ENCODE assay signal across 21 cellular contexts in the genomic region with DNA sequence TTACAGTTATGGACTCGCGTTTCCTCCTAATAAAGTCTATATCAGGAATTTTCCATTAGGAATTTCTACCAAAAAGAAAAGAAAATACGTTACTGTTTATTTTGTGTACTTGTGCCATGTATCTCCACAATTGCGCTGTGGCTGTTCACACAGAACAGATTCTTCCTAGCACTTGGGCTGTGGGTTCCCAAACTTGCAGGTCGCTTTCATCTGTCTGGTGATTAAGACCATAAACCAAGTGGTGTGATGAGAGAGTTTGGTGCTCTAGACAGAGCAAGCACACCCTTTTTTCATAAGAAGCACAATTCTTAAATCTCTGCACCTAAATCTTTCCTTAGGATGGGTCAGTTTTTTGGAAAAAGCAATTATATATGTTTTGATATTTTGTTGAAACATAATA.
DNase-seq lines count a peak whose midpoint lies in the region; ATAC-seq, FAIRE-seq and TF ChIP-seq lines count a peak whose summit lies in the region.
"Had no signal": no experiment of that assay in that cellular context is flagged by ENCODE, and none has a peak within 500 bp of the region (broad histone marks: within the 10 kb centered on the region; RNA-seq: fewer than 3 reads in every experiment).

No MANE protein-coding gene starts in this region.

- peak; percentile 49 for DNase-seq in NCI-H69 (lab: John Stamatoyannopoulos, UW)
- DNase-seq in MCF 10A (ENCODE audit: unreplicated experiment), result peak; percentile 71
- DNase-seq in prostate gland (ENCODE audit: low spot score), result no peak
- DNase-seq in HepG2 (ENCODE audit: low spot score), result no peak
- no peak for DNase-seq in dermis blood vessel endothelial cell
- no peak for DNase-seq in WERI-Rb-1
- DNase-seq in PC-3, result no peak
- DNase-seq: DMS53, GDM1, H7, MM.1S, NCI-H1048, NCI-H1436 treated with DMSO at 0.1 percent for 48 hours, NCI-H1930, NCI-H524 treated with DMSO at 0.1 percent for 48 hours had no signal

- no peak for TF ChIP-seq EP300 in HepG2 (IDR thresholded peaks at IDR 0.05; ENCODE audit: low read depth in 2 of 2, low read length in 2 of 2)
- no peak for TF ChIP-seq EP300 in HepG2 (CRISPR knock-in tag; IDR thresholded peaks at IDR 0.05; ENCODE audit: borderline replicate concordance)

- no peak for TF ChIP-seq POLR2A in prostate gland (IDR thresholded peaks at IDR 0.05)
- TF ChIP-seq POLR2A in HepG2 (IDR thresholded peaks at IDR 0.05; ENCODE audit: insufficient read depth in 1 of 2, low read depth in 2 of 2, low read length in 2 of 2), result no peak

- H3K27me3 ChIP-seq in prostate gland (replicated peaks; ENCODE audit: insufficient read depth) (peaks cover 2% of the 10 kb centered on the region), HepG2 (ENCODE audit: control insufficient read depth in 1 of 2, insufficient read depth in 2 of 2, low read length in 2 of 2) (no peaks in the 10 kb centered on the region), WERI-Rb-1 (ENCODE audit: insufficient read depth, low read depth, severe bottlenecking) (no peaks in the 10 kb centered on the region), PC-3 (ENCODE audit: low read length) (no peaks in the 10 kb centered on the region)
- H3K27me3 ChIP-seq: SJSA1 had no signal

- H3K9ac ChIP-seq in HepG2 (ENCODE audit: insufficient read depth, low read depth, low read length), result no peak overlapping the region
- H3K9ac ChIP-seq in PC-3 (ENCODE audit: low read length), result no peak overlapping the region

- H3K27me3 Mint-ChIP-seq in MCF 10A (ENCODE audit: insufficient read depth, unreplicated experiment), result no peaks in the 10 kb centered on the region
- H3K27me3 Mint-ChIP-seq: B cell had no signal

- intact Hi-C loops in MCF 10A (cut with micrococcal nuclease), result loop anchor here (1.0 to 5.0 kb wide), 2 partner anchors 42 to 246 kb away; no protein-coding TSS in a partner anchor
- intact Hi-C loops in prostate gland (cut with DNase I), result no loop called here
- intact Hi-C loops in HepG2 (cut with micrococcal nuclease; ENCODE audit: unreplicated experiment), result no loop called here
- intact Hi-C loops in PC-3 (cut with micrococcal nuclease), result no loop called here

- H3K4me1 Mint-ChIP-seq in MCF 10A (ENCODE audit: insufficient read depth, unreplicated experiment), result peaks cover 45% of the 10 kb centered on the region
- H3K4me1 Mint-ChIP-seq: B cell had no signal

- 43% methylated on average over 5 of the region's 5 CpGs for WGBS in prostate gland
- 43% methylated on average over 5 of the region's 5 CpGs for WGBS in HepG2 (ENCODE audit: low lambda C conversion rate)

- peaks cover under 1% of the 10 kb centered on the region for H3K36me3 Mint-ChIP-seq in MCF 10A (ENCODE audit: insufficient read depth, unreplicated experiment)
- H3K36me3 Mint-ChIP-seq: CD14-positive monocyte had no signal

- peak overlapping the region; percentile 37 for H3K27ac Mint-ChIP-seq in MCF 10A (ENCODE audit: low read depth, unreplicated experiment)
- H3K27ac Mint-ChIP-seq: B cell, CD14-positive monocyte had no signal

- H2AFZ ChIP-seq in HepG2 (ENCODE audit: low read length), result no peak overlapping the region
- no peak overlapping the region for H2AFZ ChIP-seq in PC-3 (ENCODE audit: low read length)

- peak overlapping the region; percentile 26 for H3K4me3 Mint-ChIP-seq in MCF 10A (ENCODE audit: unreplicated experiment)
- H3K4me3 Mint-ChIP-seq: B cell, CD14-positive monocyte had no signal

- H3K4me1 ChIP-seq in prostate gland (replicated peaks) (no peaks in the 10 kb centered on the region), HepG2 (ENCODE audit: insufficient read depth, low read length) (no peaks in the 10 kb centered on the region), PC-3 (ENCODE audit: insufficient read depth, low read length) (0 out of 2 replicates have a peak, but pooled peaks cover 4% of the 10 kb centered on the region)
- H3K4me1 ChIP-seq: SJSA1 had no signal

- no peak overlapping the region for H3K4me2 ChIP-seq in HepG2 (ENCODE audit: low read depth, low read length)
- H3K4me2 ChIP-seq in PC-3 (ENCODE audit: low read length), result no peak overlapping the region
- H3K4me2 ChIP-seq: A549 had no signal

- H3K9me3 ChIP-seq in prostate gland, result no peaks in the 10 kb centered on the region
- H3K9me3 ChIP-seq in HepG2 (ENCODE audit: low read length), result no peaks in the 10 kb centered on the region
- H3K9me3 ChIP-seq in WERI-Rb-1 (ENCODE audit: severe bottlenecking), result no peaks in the 10 kb centered on the region
- no peaks in the 10 kb centered on the region for H3K9me3 ChIP-seq in PC-3 (ENCODE audit: low read length)
- H3K9me3 ChIP-seq: A549, SJSA1 had no signal

- POLR2A ChIA-PET in MCF 10A (lab: Yijun Ruan, JAX) (interaction anchor here (0.5 to 4.6 kb wide), 38 partner anchors 8 to 699 kb away, joined by 3 to 76 read pairs (median 4); no protein-coding TSS in a partner anchor), HepG2 (lab: Yijun Ruan, JAX) (no interaction called here), PC-3 (lab: Charles Lee; ENCODE audit: unreplicated experiment) (no interaction called here)

- peak overlapping the region; percentile 34 to 35 for H3K27ac ChIP-seq in prostate gland
- H3K27ac ChIP-seq in HepG2 (ENCODE audit: extremely low read length, insufficient read depth, low read length), result no peak overlapping the region
- H3K27ac ChIP-seq in WERI-Rb-1, result no peak overlapping the region
- no peak overlapping the region for H3K27ac ChIP-seq in PC-3 (ENCODE audit: low read length)
- H3K27ac ChIP-seq: A549, SJSA1 had no signal

- no peaks in the 10 kb centered on the region for H3K36me3 ChIP-seq in prostate gland
- H3K36me3 ChIP-seq in HepG2 (replicated peaks in 1 of 2; ENCODE audit: control insufficient read depth in 1 of 2, insufficient read depth in 2 of 2, low read length in 2 of 2), result no peaks in the 10 kb centered on the region
- H3K36me3 ChIP-seq in WERI-Rb-1, result no peaks in the 10 kb centered on the region
- H3K36me3 ChIP-seq in PC-3 (ENCODE audit: low read depth, low read length), result no peaks in the 10 kb centered on the region
- H3K36me3 ChIP-seq: SJSA1 had no signal

- no peaks in the 10 kb centered on the region for H4K20me1 ChIP-seq in HepG2 (ENCODE audit: insufficient read depth, low read length)
- H4K20me1 ChIP-seq in PC-3 (ENCODE audit: low read length), result no peaks in the 10 kb centered on the region

- in situ Hi-C loops in HepG2 (cut with HindIII; ENCODE audit: extremely low pct_ligation_motif_present, low pct_unique_long_range_greater_than_20kb), result no loop called here

- ATAC-seq in esophagus mucosa, result peak; percentile 17
- no peak for ATAC-seq in HepG2
- ATAC-seq in PC-3, result no peak
- ATAC-seq: A549, K562 had no signal

- BruUV-seq in MCF 10A (replicated peaks; lab: Mats Ljungman, UMichigan) (TSS peak; percentile 78), HepG2 (replicated peaks; lab: Mats Ljungman, UMichigan) (no TSS peak), PC-3 (replicated peaks; lab: Mats Ljungman, UMichigan) (no TSS peak)

- H3K9me3 Mint-ChIP-seq in MCF 10A (ENCODE audit: unreplicated experiment), result peaks cover 6% of the 10 kb centered on the region

- TF ChIP-seq CTCF in MCF 10A (IDR thresholded peaks at IDR 0.05; ENCODE audit: unreplicated experiment), result no peak
- no peak for TF ChIP-seq CTCF in prostate gland (IDR thresholded peaks at IDR 0.05)
- no peak for TF ChIP-seq CTCF in HepG2 (CRISPR knock-in tag; IDR thresholded peaks at IDR 0.05)
- no peak for TF ChIP-seq CTCF in WERI-Rb-1 (IDR thresholded peaks at IDR 0.05; ENCODE audit: low read depth, low read length)
- TF ChIP-seq CTCF in PC-3 (conservative IDR thresholded peaks at IDR 0.05; ENCODE audit: low read depth, low read length), result no peak

- H3K4me3 ChIP-seq in prostate gland (no peak overlapping the region), HepG2 (replicated peaks in 1 of 3; ENCODE audit: insufficient read depth in 1 of 3, low read depth in 2 of 3, low read length in 3 of 3) (no peak overlapping the region), WERI-Rb-1 (ENCODE audit: low read depth, low read length) (no peak overlapping the region), PC-3 (ENCODE audit: low read length) (no peak overlapping the region)
- H3K4me3 ChIP-seq: A549, K562, SJSA1 had no signal

- no peaks in the 10 kb centered on the region for H3F3A ChIP-seq in PC-3 (ENCODE audit: low read length, unreplicated experiment)

- H3K9me2 ChIP-seq in PC-3 (replicated peaks; ENCODE audit: low read length), result no peaks in the 10 kb centered on the region

- CTCF ChIA-PET in MCF 10A (lab: Yijun Ruan, JAX) (interaction anchor here (0.6 kb wide), 1 partner anchor 251 kb away, joined by 5 read pairs; no protein-coding TSS in a partner anchor), HepG2 (lab: Yijun Ruan, JAX; ENCODE audit: low intra/inter-chr PET ratio, low total read pairs) (no interaction called here), PC-3 (lab: Charles Lee) (no interaction called here)

- FAIRE-seq in HepG2 (lab: Jason Lieb, UNC), result no peak
- FAIRE-seq: A549, K562 had no signal

- H3K79me2 ChIP-seq in HepG2 (ENCODE audit: insufficient read depth, low read length) (no peaks in the 10 kb centered on the region), PC-3 (ENCODE audit: low read length) (no peaks in the 10 kb centered on the region)

- no peak for TF ChIP-seq RAD21 in HepG2 (CRISPR knock-in tag; IDR thresholded peaks at IDR 0.05)

TF ChIP-seq in HepG2, 621 proteins besides CTCF, POLR2A, EP300 and RAD21:
- TF ChIP-seq TBX3 (IDR thresholded peaks at IDR 0.05; ENCODE audit: borderline replicate concordance) (no peak), ZNF576 (CRISPR knock-in tag; IDR thresholded peaks at IDR 0.05) (no peak), NFRKB (IDR thresholded peaks at IDR 0.05) (no peak), KMT2B (CRISPR knock-in tag; IDR thresholded peaks at IDR 0.05) (no peak), JUNB (CRISPR knock-in tag; IDR thresholded peaks at IDR 0.05; ENCODE audit: borderline replicate concordance) (no peak), JDP2 (CRISPR knock-in tag; IDR thresholded peaks at IDR 0.05; ENCODE audit: borderline replicate concordance) (no peak), CC2D1A (CRISPR knock-in tag; IDR thresholded peaks at IDR 0.05) (no peak)
- TF ChIP-seq, protein P1, sequence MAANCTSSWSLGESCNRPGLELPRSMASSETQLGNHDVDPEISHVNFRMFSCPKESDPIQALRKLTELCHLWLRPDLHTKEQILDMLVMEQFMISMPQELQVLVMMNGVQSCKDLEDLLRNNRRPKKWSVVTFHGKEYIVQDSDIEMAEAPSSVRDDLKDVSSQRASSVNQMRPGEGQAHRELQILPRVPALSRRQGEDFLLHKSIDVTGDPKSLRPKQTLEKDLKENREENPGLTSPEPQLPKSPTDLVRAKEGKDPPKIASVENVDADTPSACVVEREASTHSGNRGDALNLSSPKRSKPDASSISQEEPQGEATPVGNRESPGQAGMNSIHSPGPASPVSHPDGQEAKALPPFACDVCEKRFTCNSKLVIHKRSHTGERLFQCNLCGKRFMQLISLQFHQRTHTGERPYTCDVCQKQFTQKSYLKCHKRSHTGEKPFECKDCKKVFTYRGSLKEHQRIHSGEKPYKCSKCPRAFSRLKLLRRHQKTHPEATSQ (CRISPR knock-in tag; IDR thresholded peaks at IDR 0.05; ENCODE audit: borderline replicate concordance), result no peak

Comparison
In these comparisons a context has a peak if more than half of its experiments do, and no peak if none do; other contexts are left out.
1. DNase-seq: peak in NCI-H69 (single experiment) and MCF 10A (single experiment); none in prostate gland (single experiment), HepG2 (single experiment), dermis blood vessel endothelial cell (single experiment), WERI-Rb-1 (single experiment) and PC-3 (single experiment).
2. H3K27ac ChIP-seq: peak in prostate gland (2 of 2); none in HepG2 (single experiment), WERI-Rb-1 (single experiment) and PC-3 (single experiment).